ENCODE assay signal across 11 cellular contexts in the genomic region with DNA sequence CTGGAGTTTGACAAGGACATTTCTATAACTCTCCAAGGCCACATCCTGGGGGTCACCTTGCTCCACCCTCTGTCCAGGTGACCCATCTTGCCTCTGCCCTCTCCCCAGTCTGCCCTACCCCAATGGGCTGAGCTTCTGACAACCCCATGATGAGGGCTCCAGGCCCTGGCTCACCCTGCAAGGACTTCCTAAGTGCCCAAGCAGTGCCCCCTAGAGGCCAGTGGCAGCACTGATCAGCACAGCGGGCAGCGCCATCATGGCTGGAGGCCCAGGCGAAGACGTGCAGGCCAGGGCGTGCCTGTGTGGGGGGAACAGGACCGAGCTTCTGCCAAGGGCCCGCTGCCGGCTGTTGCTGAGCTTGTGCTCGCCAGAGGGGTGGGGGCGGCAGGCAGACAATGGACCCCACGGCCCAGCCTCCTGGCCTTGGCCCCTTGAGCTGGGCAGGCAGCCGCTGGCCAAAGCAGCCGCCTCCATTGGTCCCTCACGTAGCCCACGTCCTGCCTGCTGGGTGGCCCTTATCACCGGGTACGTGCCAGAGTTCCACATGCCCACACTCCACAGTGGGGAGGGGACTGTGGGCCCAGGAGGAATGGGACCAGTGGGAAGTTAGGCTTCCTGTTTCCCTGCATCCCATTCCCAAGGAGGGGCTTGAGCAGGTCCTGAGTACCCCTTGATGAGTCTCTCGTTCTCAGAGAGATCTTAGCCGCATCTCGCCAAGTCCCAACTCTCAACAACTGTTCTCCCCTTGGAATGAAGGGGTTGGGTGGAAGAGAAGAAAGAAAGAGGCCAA.
DNase-seq lines count a peak whose midpoint lies in the region; ATAC-seq, FAIRE-seq and TF ChIP-seq lines count a peak whose summit lies in the region.
"Had no signal": no experiment of that assay in that cellular context is flagged by ENCODE, and none has a peak within 500 bp of the region (broad histone marks: within the 10 kb centered on the region; RNA-seq: fewer than 3 reads in every experiment).

No MANE protein-coding gene starts in this region.

- ATAC-seq in A549 (no peak), HG03342 (IDR thresholded peaks at IDR 0.05; ENCODE audit: unreplicated experiment) (no peak), HG03378 (IDR thresholded peaks at IDR 0.05; ENCODE audit: unreplicated experiment) (no peak), GM18498 (IDR thresholded peaks at IDR 0.05; ENCODE audit: unreplicated experiment) (no peak)

- no peaks in the 10 kb centered on the region for H3K36me3 ChIP-seq in liver (ENCODE audit: control insufficient read depth in 4 of 4, insufficient read depth in 3 of 4, low read depth in 1 of 4, low read length in 3 of 4)

- CTCF ChIA-PET in A549 (lab: Yijun Ruan, JAX) = interaction anchor here (0.8 to 5.7 kb wide), 10 partner anchors 11 to 293 kb away, joined by 3 to 49 read pairs (median 4); a partner anchor contains a TSS

- H3K4me1 ChIP-seq in A549 (peaks cover 68% of the 10 kb centered on the region), liver (ENCODE audit: control insufficient read depth in 4 of 4, insufficient read depth in 4 of 4, low read length in 3 of 4) (peaks cover 0 to 1% (median 0%) of the 10 kb centered on the region in 4 donors)

- FAIRE-seq in A549 (lab: Jason Lieb, UNC) = no peak
- FAIRE-seq: islet of Langerhans had no signal

- H3K9me3 ChIP-seq in A549 (peaks cover 17% of the 10 kb centered on the region), liver (ENCODE audit: control insufficient read depth in 4 of 4, low read length in 3 of 4) (no peaks in the 10 kb centered on the region)

- H3K27ac ChIP-seq in A549 (peak overlapping the region; percentile 97 to 98), liver (ENCODE audit: low read depth in 1 of 2, low read length in 2 of 2) (no peak overlapping the region)

- TF ChIP-seq RAD21 in A549 (conservative IDR thresholded peaks at IDR 0.05 in 1 of 2, IDR thresholded peaks at IDR 0.05 in 1 of 2) (peak in 1 of 2 experiments; percentile 38; a peak in 3 of 5 replicates), liver (IDR thresholded peaks at IDR 0.05) (peak in 1 of 2 donors; percentile 12)

- in situ Hi-C loops in astrocyte of the spinal cord (cut with HindIII; ENCODE audit: low sequenced_read_pairs) = no loop called here

- H3K27me3 ChIP-seq in liver (ENCODE audit: control insufficient read depth in 4 of 4, insufficient read depth in 4 of 4, low read length in 3 of 4) = no peaks in the 10 kb centered on the region

- 89% methylated on average over 3 of the region's 20 CpGs for WGBS in A549 (ENCODE audit: missing lambda C conversion rate)
- 94% methylated on average over 20 of the region's 20 CpGs for WGBS in liver

- DNase-seq in A549 (ENCODE audit: low read depth in 1 of 2, low spot score in 1 of 2) (peak in 1 of 2 experiments; percentile 61), HFF-Myc (ENCODE audit: extremely low read depth, low read depth) (no peak), astrocyte of the spinal cord (ENCODE audit: low read depth, low spot score) (no peak), NCI-H1930 (lab: John Stamatoyannopoulos, UW) (no peak)
- DNase-seq: GDM1; stimulated activated naive CD4-positive, alpha-beta T cell had no signal

- no peak overlapping the region for H3K9ac ChIP-seq in liver (ENCODE audit: low read depth in 1 of 2, low read length in 2 of 2)

- H3K4me3 ChIP-seq in A549 (no peak overlapping the region), HFF-Myc (replicated peaks; ENCODE audit: low read depth, low read length) (no peak overlapping the region), astrocyte of the spinal cord (ENCODE audit: low read depth, low read length) (no peak overlapping the region), liver (ENCODE audit: low read depth in 1 of 3, low read length in 3 of 3) (no peak overlapping the region)

- TF ChIP-seq EP300 in A549 (IDR thresholded peaks at IDR 0.05) = no peak

- H3K4me2 ChIP-seq in A549 = no peak overlapping the region

- POLR2A ChIA-PET in A549 (lab: Yijun Ruan, JAX) = interaction anchor here (0.6 to 1.8 kb wide), 3 partner anchors 10 to 1863 kb away, joined by 3 to 4 read pairs (median 4); a partner anchor contains a TSS

- TF ChIP-seq POLR2A in A549 (IDR thresholded peaks at IDR 0.05; ENCODE audit: low read length) = no peak

- TF ChIP-seq CTCF in A549 (IDR thresholded peaks at IDR 0.05) (peak; percentile 29; the same call in 1 of the 3 replicates), HFF-Myc (IDR thresholded peaks at IDR 0.05; ENCODE audit: low read depth, low read length, missing control alignments) (peak; percentile 59), astrocyte of the spinal cord (IDR thresholded peaks at IDR 0.05; ENCODE audit: low read depth, low read length) (peak; percentile 54), liver (IDR thresholded peaks at IDR 0.05; ENCODE audit: low read depth, low read length, missing input control) (peak; percentile 5)

TF ChIP-seq in A549, 52 proteins besides CTCF, POLR2A, EP300 and RAD21 (continues in another document):
- TF ChIP-seq, protein P1, sequence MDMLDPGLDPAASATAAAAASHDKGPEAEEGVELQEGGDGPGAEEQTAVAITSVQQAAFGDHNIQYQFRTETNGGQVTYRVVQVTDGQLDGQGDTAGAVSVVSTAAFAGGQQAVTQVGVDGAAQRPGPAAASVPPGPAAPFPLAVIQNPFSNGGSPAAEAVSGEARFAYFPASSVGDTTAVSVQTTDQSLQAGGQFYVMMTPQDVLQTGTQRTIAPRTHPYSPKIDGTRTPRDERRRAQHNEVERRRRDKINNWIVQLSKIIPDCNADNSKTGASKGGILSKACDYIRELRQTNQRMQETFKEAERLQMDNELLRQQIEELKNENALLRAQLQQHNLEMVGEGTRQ (IDR thresholded peaks at IDR 0.05) = no peak
- no peak for TF ChIP-seq HEYL (CRISPR knock-in tag; IDR thresholded peaks at IDR 0.05)
- TF ChIP-seq KDM5A (IDR thresholded peaks at IDR 0.05) = no peak
- TF ChIP-seq, protein P2, sequence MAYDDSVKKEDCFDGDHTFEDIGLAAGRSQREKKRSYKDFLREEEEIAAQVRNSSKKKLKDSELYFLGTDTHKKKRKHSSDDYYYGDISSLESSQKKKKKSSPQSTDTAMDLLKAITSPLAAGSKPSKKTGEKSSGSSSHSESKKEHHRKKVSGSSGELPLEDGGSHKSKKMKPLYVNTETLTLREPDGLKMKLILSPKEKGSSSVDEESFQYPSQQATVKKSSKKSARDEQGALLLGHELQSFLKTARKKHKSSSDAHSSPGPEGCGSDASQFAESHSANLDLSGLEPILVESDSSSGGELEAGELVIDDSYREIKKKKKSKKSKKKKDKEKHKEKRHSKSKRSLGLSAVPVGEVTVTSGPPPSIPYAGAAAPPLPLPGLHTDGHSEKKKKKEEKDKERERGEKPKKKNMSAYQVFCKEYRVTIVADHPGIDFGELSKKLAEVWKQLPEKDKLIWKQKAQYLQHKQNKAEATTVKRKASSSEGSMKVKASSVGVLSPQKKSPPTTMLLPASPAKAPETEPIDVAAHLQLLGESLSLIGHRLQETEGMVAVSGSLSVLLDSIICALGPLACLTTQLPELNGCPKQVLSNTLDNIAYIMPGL (CRISPR knock-in tag; IDR thresholded peaks at IDR 0.05; ENCODE audit: borderline replicate concordance) = no peak
- TF ChIP-seq SMC3 (IDR thresholded peaks at IDR 0.05) = no peak
- TF ChIP-seq, protein P3, sequence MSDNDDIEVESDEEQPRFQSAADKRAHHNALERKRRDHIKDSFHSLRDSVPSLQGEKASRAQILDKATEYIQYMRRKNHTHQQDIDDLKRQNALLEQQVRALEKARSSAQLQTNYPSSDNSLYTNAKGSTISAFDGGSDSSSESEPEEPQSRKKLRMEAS (IDR thresholded peaks at IDR 0.05) = no peak

TF ChIP-seq in liver, 16 proteins besides CTCF, POLR2A, EP300 and RAD21:
- TF ChIP-seq, protein P4, sequence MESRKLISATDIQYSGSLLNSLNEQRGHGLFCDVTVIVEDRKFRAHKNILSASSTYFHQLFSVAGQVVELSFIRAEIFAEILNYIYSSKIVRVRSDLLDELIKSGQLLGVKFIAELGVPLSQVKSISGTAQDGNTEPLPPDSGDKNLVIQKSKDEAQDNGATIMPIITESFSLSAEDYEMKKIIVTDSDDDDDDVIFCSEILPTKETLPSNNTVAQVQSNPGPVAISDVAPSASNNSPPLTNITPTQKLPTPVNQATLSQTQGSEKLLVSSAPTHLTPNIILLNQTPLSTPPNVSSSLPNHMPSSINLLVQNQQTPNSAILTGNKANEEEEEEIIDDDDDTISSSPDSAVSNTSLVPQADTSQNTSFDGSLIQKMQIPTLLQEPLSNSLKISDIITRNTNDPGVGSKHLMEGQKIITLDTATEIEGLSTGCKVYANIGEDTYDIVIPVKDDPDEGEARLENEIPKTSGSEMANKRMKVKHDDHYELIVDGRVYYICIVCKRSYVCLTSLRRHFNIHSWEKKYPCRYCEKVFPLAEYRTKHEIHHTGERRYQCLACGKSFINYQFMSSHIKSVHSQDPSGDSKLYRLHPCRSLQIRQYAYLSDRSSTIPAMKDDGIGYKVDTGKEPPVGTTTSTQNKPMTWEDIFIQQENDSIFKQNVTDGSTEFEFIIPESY (IDR thresholded peaks at IDR 0.05) = no peak
- TF ChIP-seq TAF1 (conservative IDR thresholded peaks at IDR 0.05) = no peak
- no peak for TF ChIP-seq HNF4G (IDR thresholded peaks at IDR 0.05)
- no peak for TF ChIP-seq SP1 (IDR thresholded peaks at IDR 0.05)
- TF ChIP-seq FOXA2 (IDR thresholded peaks at IDR 0.05) = no peak
- TF ChIP-seq RXRA (IDR thresholded peaks at IDR 0.05) = no peak
- TF ChIP-seq, protein P3 (IDR thresholded peaks at IDR 0.05) = no peak
- TF ChIP-seq HNF4A (conservative IDR thresholded peaks at IDR 0.05) = no peak
- no peak for TF ChIP-seq FOXA1 (IDR thresholded peaks at IDR 0.05)
- TF ChIP-seq GABPA (IDR thresholded peaks at IDR 0.05 in 1 of 2, conservative IDR thresholded peaks at IDR 0.05 in 1 of 2) = no peak

Comparison
In these comparisons a context has a peak if more than half of its experiments do, and no peak if none do; other contexts are left out.
1. H3K27ac ChIP-seq: peak in A549 (2 of 2); none in liver (0 of 2).
2. CTCF ChIP-seq: peak in every context shown above with its lines; median percentile 59 in HFF-Myc; 54 in astrocyte of the spinal cord; 29 in A549; 5 in liver.